Comparison of ENCODE assay signal across 13 cellular contexts in genomic region chr18:2908166-2908945, GRCh38.
A peak's percentile ranks its signal among the peaks of the same experiment; 100 is the strongest.
DNase-seq lines count a peak whose midpoint lies in the region; ATAC-seq lines count a peak whose summit lies in the region.
"Had no signal": no experiment of that assay in that cellular context is flagged by ENCODE, and none has a peak within 500 bp of the region (broad histone marks: within the 10 kb centered on the region; RNA-seq: fewer than 3 reads in every experiment).

No MANE protein-coding gene starts in this region.

- CTCF ChIA-PET in CD8-positive, alpha-beta memory T cell (lab: Charles Lee), result interaction anchor here (1.2 to 1.3 kb wide), 2 partner anchors 15 to 18 kb away, joined by 4 to 5 read pairs; no protein-coding TSS in a partner anchor

- peak overlapping the region; percentile 53 to 92 (median 83) for H3K4me3 Mint-ChIP-seq in CD8-positive, alpha-beta memory T cell
- H3K4me3 Mint-ChIP-seq in activated T-cell treated with anti-CD3 and anti-CD28 coated beads, Interleukin-2, amount 50 U/mL, for 72 hours, result peak overlapping the region; percentile 85 to 90
- peak overlapping the region; percentile 1 to 91 (median 66) for H3K4me3 Mint-ChIP-seq in naive B cell

- no peak overlapping the region for H3K27ac ChIP-seq in BLaER1 treated with 17β-estradiol and CSF1 and Interleukin-3, amounts not matched to agents 10 nM and 100 nM
- H3K27ac ChIP-seq in CD8-positive, alpha-beta memory T cell (ENCODE audit: low read depth, low read length), result no peak overlapping the region

- peak overlapping the region; percentile 48 to 89 (median 80) for H3K27ac Mint-ChIP-seq in CD8-positive, alpha-beta memory T cell
- H3K27ac Mint-ChIP-seq in activated T-cell treated with anti-CD3 and anti-CD28 coated beads, Interleukin-2, amount 50 U/mL, for 72 hours, result peak overlapping the region; percentile 17
- H3K27ac Mint-ChIP-seq in naive B cell, result peak overlapping the region in 3 of 6 donors; percentile 41 to 56 (median 50)

- peaks cover 0 to 35% (median 27%) of the 10 kb centered on the region in 11 experiments; a peak in 18 of 22 replicates for H3K27me3 ChIP-seq in BLaER1 treated with 17β-estradiol and CSF1 and Interleukin-3, amounts not matched to agents 10 nM and 100 nM
- H3K27me3 ChIP-seq in CD8-positive, alpha-beta memory T cell (ENCODE audit: insufficient read depth, low read length, poor library complexity, severe bottlenecking), result no peaks in the 10 kb centered on the region
- H3K27me3 ChIP-seq: transverse colon had no signal

- no peaks in the 10 kb centered on the region for H3K9me3 Mint-ChIP-seq in CD8-positive, alpha-beta memory T cell
- no peaks in the 10 kb centered on the region for H3K9me3 Mint-ChIP-seq in activated T-cell treated with anti-CD3 and anti-CD28 coated beads, Interleukin-2, amount 50 U/mL, for 72 hours
- H3K9me3 Mint-ChIP-seq in naive B cell, result no peaks in the 10 kb centered on the region

- peaks cover 0 to 1% of the 10 kb centered on the region in 2 donors for H3K27me3 Mint-ChIP-seq in CD8-positive, alpha-beta memory T cell
- no peaks in the 10 kb centered on the region for H3K27me3 Mint-ChIP-seq in activated T-cell treated with anti-CD3 and anti-CD28 coated beads, Interleukin-2, amount 50 U/mL, for 72 hours (ENCODE audit: low read depth)
- no peaks in the 10 kb centered on the region for H3K27me3 Mint-ChIP-seq in naive B cell

- H4K20me1 ChIP-seq in BLaER1 treated with 17β-estradiol and CSF1 and Interleukin-3, amounts not matched to agents 10 nM and 100 nM, result peaks cover 0 to 99% (median 19%) of the 10 kb centered on the region in 11 experiments; a peak in 14 of 22 replicates

- peaks cover 20 to 25% (median 20%) of the 10 kb centered on the region in 3 donors for H3K4me1 Mint-ChIP-seq in CD8-positive, alpha-beta memory T cell
- H3K4me1 Mint-ChIP-seq in activated T-cell treated with anti-CD3 and anti-CD28 coated beads, Interleukin-2, amount 50 U/mL, for 72 hours (ENCODE audit: low read depth), result peaks cover 23% of the 10 kb centered on the region
- peaks cover 6 to 18% (median 18%) of the 10 kb centered on the region in 3 donors for H3K4me1 Mint-ChIP-seq in naive B cell

- H3K9me3 ChIP-seq in BLaER1 treated with 17β-estradiol and CSF1 and Interleukin-3, amounts not matched to agents 10 nM and 100 nM (replicated peaks in 1 of 11), result no peaks in the 10 kb centered on the region
- H3K9me3 ChIP-seq in CD8-positive, alpha-beta memory T cell (ENCODE audit: low read length), result no peaks in the 10 kb centered on the region
- H3K9me3 ChIP-seq: transverse colon had no signal

- POLR2A ChIA-PET in CD8-positive, alpha-beta memory T cell (lab: Charles Lee), result interaction anchor here (0.5 to 0.9 kb wide), 2 partner anchors 10 to 16 kb away, joined by 3 read pairs; no protein-coding TSS in a partner anchor

- H3K4me1 ChIP-seq in BLaER1 treated with 17β-estradiol and CSF1 and Interleukin-3, amounts not matched to agents 10 nM and 100 nM, result peaks cover 67 to 92% (median 78%) of the 10 kb centered on the region in 10 experiments
- peaks cover 8% of the 10 kb centered on the region for H3K4me1 ChIP-seq in CD8-positive, alpha-beta memory T cell (ENCODE audit: insufficient read depth, low read length)

- peak overlapping the region in 9 of 11 experiments; percentile 56 to 96 (median 91); a peak in 16 of 22 replicates for H3K4me2 ChIP-seq in BLaER1 treated with 17β-estradiol and CSF1 and Interleukin-3, amounts not matched to agents 10 nM and 100 nM

- peak overlapping the region in 3 of 10 experiments; percentile 66 to 84 (median 83); a peak in 3 of 20 replicates for H3K4me3 ChIP-seq in BLaER1 treated with 17β-estradiol and CSF1 and Interleukin-3, amounts not matched to agents 10 nM and 100 nM
- H3K4me3 ChIP-seq in CD8-positive, alpha-beta memory T cell (ENCODE audit: low read length), result no peak overlapping the region

- ATAC-seq in activated T-cell treated with anti-CD3 and anti-CD28 coated beads, Interleukin-2, amount 50 U/mL, for 72 hours (replicated peaks in 1 of 2), result no peak
- ATAC-seq in naive B cell (ENCODE audit: low read depth in 2 of 2) (no peak), GM21825 (IDR thresholded peaks at IDR 0.05; ENCODE audit: unreplicated experiment) (no peak), HG03196 (IDR thresholded peaks at IDR 0.05; ENCODE audit: unreplicated experiment) (no peak)
- ATAC-seq: right cardiac atrium had no signal

- H3K36me3 ChIP-seq in BLaER1 treated with 17β-estradiol and CSF1 and Interleukin-3, amounts not matched to agents 10 nM and 100 nM, result peaks cover 0 to 77% (median 5%) of the 10 kb centered on the region in 11 experiments; a peak in 13 of 22 replicates
- no peaks in the 10 kb centered on the region for H3K36me3 ChIP-seq in CD8-positive, alpha-beta memory T cell (ENCODE audit: insufficient read depth, low read length)
- H3K36me3 ChIP-seq: transverse colon had no signal

- H3K9ac ChIP-seq in BLaER1 treated with 17β-estradiol and CSF1 and Interleukin-3, amounts not matched to agents 10 nM and 100 nM, result 0 out of 22 replicates have a peak overlapping the region, but pooled peaks of 1 of the 11 experiments have one; percentile 8

- peaks cover 0 to 21% (median 0%) of the 10 kb centered on the region in 3 donors for H3K36me3 Mint-ChIP-seq in CD8-positive, alpha-beta memory T cell
- H3K36me3 Mint-ChIP-seq in activated T-cell treated with anti-CD3 and anti-CD28 coated beads, Interleukin-2, amount 50 U/mL, for 72 hours (ENCODE audit: insufficient read depth in 2 of 2), result peaks cover 0 to 5% of the 10 kb centered on the region in 2 donors
- H3K36me3 Mint-ChIP-seq in naive B cell, result no peaks in the 10 kb centered on the region

- no peak for DNase-seq in CD8-positive, alpha-beta memory T cell
- DNase-seq in activated T-cell treated with anti-CD3 and anti-CD28 coated beads, Interleukin-2, amount 50 U/mL, for 72 hours, result no peak
- DNase-seq in naive B cell (no peak), NCI-H526 treated with DMSO at 0.1 percent for 48 hours (lab: John Stamatoyannopoulos, UW) (no peak), amygdala (lab: John Stamatoyannopoulos, UW) (no peak)
- DNase-seq: NCI-H2107; NCI-H774; stimulated activated CD4-positive, alpha-beta T cell treated with anti-CD3 and anti-CD28 coated beads, Interleukin-1b, Interleukin-23, amount 100 ng/mL, for 48 hours; transverse colon had no signal
